Comparison of ENCODE assay signal across 8 cellular contexts in the genomic region with DNA sequence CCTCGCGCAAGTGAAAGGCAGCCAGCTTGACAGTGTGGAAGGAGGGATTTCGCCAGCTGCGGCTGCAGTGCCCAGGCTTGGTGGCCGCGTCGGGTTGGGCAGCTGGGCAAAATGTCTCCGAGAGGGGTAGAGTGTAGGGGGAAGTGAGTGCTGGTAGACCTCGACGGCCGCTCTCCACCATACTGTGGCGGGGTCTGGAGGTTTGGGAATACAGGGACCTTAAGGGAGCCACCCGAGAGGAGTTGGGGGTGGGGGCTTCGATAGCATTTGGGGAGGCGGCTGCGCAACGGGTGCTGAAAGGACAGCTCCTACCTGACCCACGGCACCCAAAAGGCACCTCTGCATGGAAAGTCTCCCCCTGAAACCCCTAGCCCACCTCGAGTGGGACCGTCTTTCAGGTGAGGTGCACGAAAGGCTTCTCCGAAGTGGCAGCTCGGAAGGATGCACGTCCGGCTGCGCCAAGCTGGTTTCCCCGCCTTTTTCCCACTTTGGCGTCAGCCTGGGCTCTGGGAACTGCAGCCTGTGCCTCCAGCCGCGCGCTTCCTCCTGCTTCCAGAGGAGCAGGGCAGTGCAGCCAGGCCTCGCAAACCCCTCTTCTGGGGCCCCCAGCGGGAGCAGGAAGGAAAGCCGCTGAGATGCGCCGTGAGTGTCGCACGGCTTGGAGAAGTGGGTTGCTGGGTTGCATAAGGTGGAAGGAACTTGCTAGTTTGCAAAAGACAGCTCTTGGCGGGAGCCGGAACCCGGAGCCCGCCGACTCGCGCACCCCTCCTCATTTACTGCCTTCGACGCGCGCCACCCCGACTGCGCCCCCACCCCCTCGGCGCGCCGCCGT. TPM values are rescaled to one million over a fixed set of nuclear protein-coding genes. Genes with fewer than 3 reads are reported as not detected.
DNase-seq lines count a peak whose midpoint lies in the region; ATAC-seq and TF ChIP-seq lines count a peak whose summit lies in the region.

No MANE protein-coding gene starts in this region.

- TF ChIP-seq CTCF in WI38 (IDR thresholded peaks at IDR 0.05; ENCODE audit: low read depth, low read length) (no peak), lung (IDR thresholded peaks at IDR 0.05; ENCODE audit: control extremely low read depth, extremely low read depth) (no peak)

- DNase-seq in NCI-H524 (lab: John Stamatoyannopoulos, UW) (peak; percentile 82 to 84), NCI-H524 treated with DMSO at 0.1 percent for 48 hours (lab: John Stamatoyannopoulos, UW) (no peak), NCI-H2107 (lab: John Stamatoyannopoulos, UW) (peak; percentile 88), lung (ENCODE audit: low spot score) (peak; percentile 74)
- peak; percentile 26 for DNase-seq in effector CD4-positive, alpha-beta T cell
- DNase-seq in stimulated activated CD8-positive, alpha-beta memory T cell treated with anti-CD3 and anti-CD28 coated beads, Interleukin-12 subunit alpha, Interleukin-12 subunit beta, amount 100 ng/mL, for 4 hours (ENCODE audit: low read depth): peak; percentile 20

- no peaks in the 10 kb centered on the region for H3K9me3 ChIP-seq in lung (ENCODE audit: control insufficient read depth in 2 of 2, insufficient read depth in 1 of 2, low read length in 1 of 2)

- peaks cover 0 to 11% of the 10 kb centered on the region in 2 donors for H3K4me1 ChIP-seq in lung (ENCODE audit: control insufficient read depth in 2 of 2, insufficient read depth in 2 of 2, low read length in 2 of 2)

- 0 to 1% methylated on average over 56 of the region's 56 CpGs for WGBS in lung, 2 donors

- H3K36me3 ChIP-seq in lung (ENCODE audit: control insufficient read depth in 2 of 2, insufficient read depth in 2 of 2, low read length in 2 of 2): peaks cover 15 to 20% of the 10 kb centered on the region in 2 donors

- H3K27me3 ChIP-seq in lung (ENCODE audit: control insufficient read depth, insufficient read depth): no peaks in the 10 kb centered on the region

- H3K4me3 ChIP-seq in WI38 (ENCODE audit: low read depth, low read length) (peak overlapping the region; percentile 76), lung (peak overlapping the region; percentile 44)

- ATAC-seq in HG02840 (IDR thresholded peaks at IDR 0.05; ENCODE audit: low FRiP score, unreplicated experiment) (peak; percentile 3), lung (ENCODE audit: insufficient read depth, low FRiP score) (peak; percentile 22)

- peak overlapping the region in 1 of 2 donors; percentile 71 for H3K27ac ChIP-seq in lung (ENCODE audit: low read depth in 1 of 2, low read length in 1 of 2)

RNA-seq across cellular contexts. Expression of gene HMGN2, which starts 0.5 kb away (rescaled TPM):
- total RNA-seq in lung: 100 to 1,000 TPM; 329 to 374 TPM
- 100 to 1,000 TPM; 452 to 580 TPM for polyA plus RNA-seq in lung

RNA-seq across cellular contexts. Expression of gene DHDDS, which starts 39.6 kb away (rescaled TPM):
- total RNA-seq in lung: 10 to 100 TPM; 29.1 to 57.4 TPM
- polyA plus RNA-seq in lung: 10 to 100 TPM; 22.6 to 36.4 TPM

RNA-seq across cellular contexts. Expression of gene RPS6KA1, which starts 57.8 kb away (rescaled TPM):
- 100 to 1,000 TPM in 1 of 2 donors, 10 to 100 TPM in 1; 58.6 to 100 TPM for total RNA-seq in lung
- polyA plus RNA-seq in lung: 100 to 1,000 TPM in 1 of 2 donors, 10 to 100 TPM in 1; 63.2 to 109 TPM
